32 cellular contexts compared by ENCODE assay signal in the genomic region with DNA sequence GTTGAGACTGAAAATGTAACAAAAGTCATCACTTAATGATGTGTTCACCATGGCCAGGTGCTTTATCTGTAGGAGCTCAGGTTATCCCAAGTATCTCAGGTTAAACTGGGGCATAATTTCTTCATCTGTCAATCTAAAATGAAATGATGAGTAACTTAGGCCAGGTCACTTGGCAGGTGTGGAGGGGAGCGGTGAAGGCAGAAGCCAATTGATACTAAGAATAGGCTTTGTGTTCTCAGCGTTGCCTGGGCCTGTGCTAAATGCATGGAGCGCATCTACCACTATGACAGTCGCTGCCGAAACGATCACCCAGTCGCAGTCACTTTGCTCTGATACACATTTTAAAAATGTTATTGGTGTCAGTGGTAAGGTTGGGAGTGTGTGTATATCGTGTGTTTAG.
"Had no signal": no experiment of that assay in that cellular context is flagged by ENCODE, and none has a peak within 500 bp of the region (broad histone marks: within the 10 kb centered on the region; RNA-seq: fewer than 3 reads in every experiment).

No MANE protein-coding gene starts in this region.

- H3K4me3 ChIP-seq: adrenal gland, ascending aorta, body of pancreas, breast epithelium, cardiac muscle cell had no signal

- ATAC-seq: activated naive CD4-positive, alpha-beta T cell treated with anti-CD3 and anti-CD28 coated beads, Interleukin-2, amount 50 U/mL, for 72 hours; activated naive CD8-positive, alpha-beta T cell treated with anti-CD3 and anti-CD28 coated beads, Interleukin-2, amount 50 U/mL, for 24 hours; activated T-cell treated with anti-CD3 and anti-CD28 coated beads, Interleukin-2, amount 50 U/mL, for 4 hours; activated T-cell treated with anti-CD3 and anti-CD28 coated beads, Interleukin-2, amount 50 U/mL, for 72 hours; activated T-helper 17 cell treated with anti-CD3 and anti-CD28 coated beads, Interleukin-2, amount 50 U/mL, for 72 hours; body of pancreas had no signal

- H3K4me1 ChIP-seq: adrenal gland, ascending aorta, breast epithelium had no signal

- H3K27me3 ChIP-seq: adrenal gland, ascending aorta, body of pancreas, brain microvascular endothelial cell, breast epithelium, cardiac muscle cell had no signal

- H3K9me3 ChIP-seq: adrenal gland, ascending aorta, body of pancreas, breast epithelium had no signal

- DNase-seq: activated effector memory CD4-positive, alpha-beta T cell treated with anti-CD3 and anti-CD28 coated beads, Interleukin-2, amount 50 U/mL, for 16 hours; activated effector memory CD4-positive, alpha-beta T cell treated with Interleukin-2 at 50 U/mL for 16 hours; activated gamma-delta T cell; activated gamma-delta T cell treated with Interleukin-2 at 50 U/mL for 16 hours; activated naive CD4-positive, alpha-beta T cell; activated naive CD4-positive, alpha-beta T cell treated with anti-CD3 and anti-CD28 coated beads for 36 hours; activated naive CD4-positive, alpha-beta T cell treated with anti-CD3 and anti-CD28 coated beads, Interleukin-2, amount 10 ng/mL, durations not matched to agents 7 days and 5 days; activated naive CD4-positive, alpha-beta T cell treated with anti-CD3 and anti-CD28 coated beads, Interleukin-2, amount 50 U/mL, for 16 hours; activated naive CD4-positive, alpha-beta T cell treated with Interleukin-2 at 50 U/mL for 16 hours; activated naive CD8-positive, alpha-beta T cell treated with anti-CD3 and anti-CD28 coated beads for 36 hours; activated naive CD8-positive, alpha-beta T cell treated with anti-CD3 and anti-CD28 coated beads, Interleukin-2, amount 10 ng/mL, durations not matched to agents 7 days and 5 days; activated naive CD8-positive, alpha-beta T cell treated with anti-CD3 and anti-CD28 coated beads, Interleukin-2, amount 50 U/mL, for 24 hours; activated T-cell treated with anti-CD3 and anti-CD28 coated beads, Interleukin-2, amount 50 U/mL, for 1 hour; activated T-cell treated with anti-CD3 and anti-CD28 coated beads, Interleukin-2, amount 50 U/mL, for 24 hours; activated T-cell treated with anti-CD3 and anti-CD28 coated beads, Interleukin-2, amount 50 U/mL, for 4 hours; activated T-cell treated with anti-CD3 and anti-CD28 coated beads, Interleukin-2, amount 50 U/mL, for 48 hours; activated T-cell treated with anti-CD3 and anti-CD28 coated beads, Interleukin-2, amount 50 U/mL, for 72 hours; adrenal gland; amniotic stem cell; amygdala; anterior cingulate cortex; aorta; body of pancreas; brain microvascular endothelial cell; caudate nucleus; central memory CD4-positive, alpha-beta T cell; cerebellar nuclear complex had no signal

- H3K27ac ChIP-seq: adrenal gland, ascending aorta, body of pancreas, brain microvascular endothelial cell, breast epithelium, cardiac muscle cell had no signal

- H3K36me3 ChIP-seq: adrenal gland, ascending aorta, brain microvascular endothelial cell, breast epithelium, cardiac muscle cell had no signal
